Comparison of ENCODE assay signal across 1 cellular context in the genomic region with DNA sequence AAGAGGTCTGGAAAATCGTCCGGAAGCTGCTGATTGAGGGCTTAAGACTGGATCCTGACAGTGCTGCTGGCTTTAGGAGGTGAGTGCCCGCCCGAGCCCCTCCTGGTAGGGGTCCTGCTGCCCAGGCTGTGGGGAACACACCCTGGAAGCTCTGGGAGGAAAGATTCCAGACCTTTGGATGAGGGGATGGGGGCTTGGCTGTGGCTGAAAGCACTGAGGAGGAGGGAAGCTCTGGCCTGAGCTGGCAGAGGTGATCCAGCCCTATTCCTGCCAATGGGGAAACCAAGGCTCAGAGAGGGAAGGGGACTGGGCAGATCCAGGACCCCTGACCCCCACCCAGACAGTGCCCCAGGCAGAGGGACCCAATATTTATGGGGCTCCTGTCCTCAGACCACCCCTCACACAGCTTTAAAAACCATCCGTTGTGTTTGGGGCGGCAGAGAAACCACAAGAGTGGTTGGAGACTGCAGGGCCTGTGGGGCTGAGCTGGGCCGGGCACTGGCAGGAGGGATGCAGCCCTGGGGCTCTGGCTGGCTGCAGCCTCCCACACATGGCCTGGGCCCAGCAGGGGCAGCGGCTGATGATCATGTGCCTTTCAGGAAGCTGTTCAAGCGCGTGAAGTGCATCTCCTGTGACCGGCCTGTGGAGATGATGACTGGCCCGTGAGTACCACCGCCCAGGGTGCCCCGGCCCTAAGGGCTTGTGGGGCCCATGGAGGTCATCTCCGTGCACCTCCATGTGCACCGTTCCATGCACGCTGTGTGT.
TF ChIP-seq lines count a peak whose summit lies in the region.

No MANE protein-coding gene starts in this region.

TF ChIP-seq in GM23338, 12 proteins besides CTCF, POLR2A, EP300 and RAD21 (continued from another document):
- TF ChIP-seq, protein P1, sequence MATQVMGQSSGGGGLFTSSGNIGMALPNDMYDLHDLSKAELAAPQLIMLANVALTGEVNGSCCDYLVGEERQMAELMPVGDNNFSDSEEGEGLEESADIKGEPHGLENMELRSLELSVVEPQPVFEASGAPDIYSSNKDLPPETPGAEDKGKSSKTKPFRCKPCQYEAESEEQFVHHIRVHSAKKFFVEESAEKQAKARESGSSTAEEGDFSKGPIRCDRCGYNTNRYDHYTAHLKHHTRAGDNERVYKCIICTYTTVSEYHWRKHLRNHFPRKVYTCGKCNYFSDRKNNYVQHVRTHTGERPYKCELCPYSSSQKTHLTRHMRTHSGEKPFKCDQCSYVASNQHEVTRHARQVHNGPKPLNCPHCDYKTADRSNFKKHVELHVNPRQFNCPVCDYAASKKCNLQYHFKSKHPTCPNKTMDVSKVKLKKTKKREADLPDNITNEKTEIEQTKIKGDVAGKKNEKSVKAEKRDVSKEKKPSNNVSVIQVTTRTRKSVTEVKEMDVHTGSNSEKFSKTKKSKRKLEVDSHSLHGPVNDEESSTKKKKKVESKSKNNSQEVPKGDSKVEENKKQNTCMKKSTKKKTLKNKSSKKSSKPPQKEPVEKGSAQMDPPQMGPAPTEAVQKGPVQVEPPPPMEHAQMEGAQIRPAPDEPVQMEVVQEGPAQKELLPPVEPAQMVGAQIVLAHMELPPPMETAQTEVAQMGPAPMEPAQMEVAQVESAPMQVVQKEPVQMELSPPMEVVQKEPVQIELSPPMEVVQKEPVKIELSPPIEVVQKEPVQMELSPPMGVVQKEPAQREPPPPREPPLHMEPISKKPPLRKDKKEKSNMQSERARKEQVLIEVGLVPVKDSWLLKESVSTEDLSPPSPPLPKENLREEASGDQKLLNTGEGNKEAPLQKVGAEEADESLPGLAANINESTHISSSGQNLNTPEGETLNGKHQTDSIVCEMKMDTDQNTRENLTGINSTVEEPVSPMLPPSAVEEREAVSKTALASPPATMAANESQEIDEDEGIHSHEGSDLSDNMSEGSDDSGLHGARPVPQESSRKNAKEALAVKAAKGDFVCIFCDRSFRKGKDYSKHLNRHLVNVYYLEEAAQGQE (IDR thresholded peaks at IDR 0.05; ENCODE audit: unreplicated experiment), result no peak
- TF ChIP-seq JUNB (IDR thresholded peaks at IDR 0.05; ENCODE audit: unreplicated experiment), result no peak
